In genomic region chr12:11951209-11951608, GRCh38 we compare ENCODE assay signal across 19 cellular contexts.
DNase-seq lines count a peak whose midpoint lies in the region; TF ChIP-seq lines count a peak whose summit lies in the region.
"Had no signal": no experiment of that assay in that cellular context is flagged by ENCODE, and none has a peak within 500 bp of the region (broad histone marks: within the 10 kb centered on the region; RNA-seq: fewer than 3 reads in every experiment).

No MANE protein-coding gene starts in this region.

- H3K27ac Mint-ChIP-seq in type B pancreatic cell, result peak overlapping the region; percentile 14
- H3K27ac Mint-ChIP-seq: B cell; CD4-positive, alpha-beta T cell; CD8-positive, alpha-beta T cell had no signal

- no peak overlapping the region for H3K14ac ChIP-seq in trophoblast cell (ENCODE audit: low read length)

- H3K27ac ChIP-seq in VCaP, result peak overlapping the region; percentile 80; the same call in 1 of the 2 replicates
- H3K27ac ChIP-seq in trophoblast cell (ENCODE audit: low read depth, low read length), result no peak overlapping the region
- H3K27ac ChIP-seq: 22Rv1; A549; BLaER1 treated with 17β-estradiol and CSF1 and Interleukin-3, amounts not matched to agents 10 nM and 100 nM had no signal

- no peak overlapping the region for H4K12ac ChIP-seq in trophoblast cell (ENCODE audit: low read depth, low read length)

- no peak overlapping the region for H2AK5ac ChIP-seq in trophoblast cell (ENCODE audit: low read length)

- peak; percentile 42 for DNase-seq in LoVo (ENCODE audit: low spot score)
- no peak for DNase-seq in trophoblast cell
- no peak for DNase-seq in type B pancreatic cell (ENCODE audit: extremely low spot score, unreplicated experiment)
- DNase-seq in activated CD4-positive, alpha-beta T cell treated with anti-CD3 and anti-CD28 coated beads for 48 hours, result no peak
- DNase-seq in HPDE6-E6E7 (ENCODE audit: extremely low spot score), result no peak
- DNase-seq in activated naive CD4-positive, alpha-beta T cell treated with Interleukin-2 at 50 U/mL for 16 hours, result no peak
- DNase-seq in NCI-H82 treated with DMSO at 0.1 percent for 48 hours (lab: John Stamatoyannopoulos, UW; ENCODE audit: unreplicated experiment), result no peak
- DNase-seq: AML-193; Caco-2; Calu3; CD4-positive, alpha-beta T cell; CD8-positive, alpha-beta T cell; DMS79 treated with DMSO at 0.1 percent for 48 hours; GF-D8 had no signal

- peaks cover 8% of the 10 kb centered on the region for H3K4me1 Mint-ChIP-seq in type B pancreatic cell (ENCODE audit: unreplicated experiment)
- H3K4me1 Mint-ChIP-seq: B cell had no signal

- no peak overlapping the region for H2BK12ac ChIP-seq in trophoblast cell (ENCODE audit: low read length)

- peak overlapping the region; percentile 12 for H3K9ac ChIP-seq in trophoblast cell (ENCODE audit: low read length)
- H3K9ac ChIP-seq: BLaER1 treated with 17β-estradiol and CSF1 and Interleukin-3, amounts not matched to agents 10 nM and 100 nM had no signal

- H3K79me2 ChIP-seq in trophoblast cell (ENCODE audit: control insufficient read depth, insufficient read depth, low read length, poor library complexity), result no peaks in the 10 kb centered on the region

- no peak for TF ChIP-seq CTCF in VCaP (conservative IDR thresholded peaks at IDR 0.05)
- no peak for TF ChIP-seq CTCF in type B pancreatic cell (conservative IDR thresholded peaks at IDR 0.05)

- WGBS in trophoblast cell (ENCODE audit: extremely low coverage, insufficient coverage, insufficient read length), result no CpG with 5 or more reads among the region's 5 CpGs

- H3K36me3 ChIP-seq in trophoblast cell (ENCODE audit: control insufficient read depth in 1 of 2, insufficient read depth in 2 of 2, low read length in 2 of 2), result no peaks in the 10 kb centered on the region
- H3K36me3 ChIP-seq: BLaER1 treated with 17β-estradiol and CSF1 and Interleukin-3, amounts not matched to agents 10 nM and 100 nM had no signal

- no peak overlapping the region for H2BK120ac ChIP-seq in trophoblast cell (ENCODE audit: insufficient read depth, low read length, poor library complexity)

- H3K23ac ChIP-seq in trophoblast cell (ENCODE audit: low read length), result no peak overlapping the region

- H3K4me2 ChIP-seq in trophoblast cell (ENCODE audit: low read length), result no peak overlapping the region
- H3K4me2 ChIP-seq: A549; BLaER1 treated with 17β-estradiol and CSF1 and Interleukin-3, amounts not matched to agents 10 nM and 100 nM had no signal

- H3K4me3 Mint-ChIP-seq in type B pancreatic cell, result no peak overlapping the region
- H3K4me3 Mint-ChIP-seq: B cell; CD4-positive, alpha-beta T cell; CD8-positive, alpha-beta T cell had no signal

- peaks cover 33% of the 10 kb centered on the region for H3K27me3 Mint-ChIP-seq in type B pancreatic cell
- H3K27me3 Mint-ChIP-seq: CD4-positive, alpha-beta T cell had no signal

- H3K79me1 ChIP-seq in trophoblast cell (ENCODE audit: low read length), result no peaks in the 10 kb centered on the region

- no peaks in the 10 kb centered on the region for H3K27me3 ChIP-seq in trophoblast cell (ENCODE audit: insufficient read depth, low read length)
- H3K27me3 ChIP-seq: BLaER1 treated with 17β-estradiol and CSF1 and Interleukin-3, amounts not matched to agents 10 nM and 100 nM had no signal

- no peak overlapping the region for H3K18ac ChIP-seq in trophoblast cell (ENCODE audit: low read length)

- H3K9me3 Mint-ChIP-seq in type B pancreatic cell, result peaks cover 4% of the 10 kb centered on the region
- H3K9me3 Mint-ChIP-seq: CD4-positive, alpha-beta T cell; CD8-positive, alpha-beta T cell had no signal

- H3K36me3 Mint-ChIP-seq in type B pancreatic cell, result peaks cover 3% of the 10 kb centered on the region
- H3K36me3 Mint-ChIP-seq: CD8-positive, alpha-beta T cell had no signal

- H4K91ac ChIP-seq in trophoblast cell (ENCODE audit: low read depth, low read length), result no peak overlapping the region

- no peak overlapping the region for H2AFZ ChIP-seq in trophoblast cell (ENCODE audit: insufficient read depth, low read length, poor library complexity)

- no peak overlapping the region for H4K8ac ChIP-seq in trophoblast cell (ENCODE audit: low read depth, low read length)

- peaks cover 6% of the 10 kb centered on the region for H3K9me3 ChIP-seq in trophoblast cell (ENCODE audit: insufficient read depth, low read depth, low read length)
- H3K9me3 ChIP-seq: A549, Caco-2 had no signal

- no peaks in the 10 kb centered on the region for H3K4me1 ChIP-seq in trophoblast cell (ENCODE audit: control insufficient read depth in 1 of 2, insufficient read depth in 2 of 2, low read length in 2 of 2)
- H3K4me1 ChIP-seq: Caco-2 had no signal

- no peak overlapping the region for H3K4me3 ChIP-seq in trophoblast cell (ENCODE audit: low read depth, low read length)
- H3K4me3 ChIP-seq: A549; BLaER1 treated with 17β-estradiol and CSF1 and Interleukin-3, amounts not matched to agents 10 nM and 100 nM had no signal

- H2BK5ac ChIP-seq in trophoblast cell (ENCODE audit: low read depth, low read length, poor library complexity), result no peak overlapping the region

- no peak overlapping the region for H3K4ac ChIP-seq in trophoblast cell (ENCODE audit: low read depth, low read length)
